12 cellular contexts compared by ENCODE assay signal in the genomic region with DNA sequence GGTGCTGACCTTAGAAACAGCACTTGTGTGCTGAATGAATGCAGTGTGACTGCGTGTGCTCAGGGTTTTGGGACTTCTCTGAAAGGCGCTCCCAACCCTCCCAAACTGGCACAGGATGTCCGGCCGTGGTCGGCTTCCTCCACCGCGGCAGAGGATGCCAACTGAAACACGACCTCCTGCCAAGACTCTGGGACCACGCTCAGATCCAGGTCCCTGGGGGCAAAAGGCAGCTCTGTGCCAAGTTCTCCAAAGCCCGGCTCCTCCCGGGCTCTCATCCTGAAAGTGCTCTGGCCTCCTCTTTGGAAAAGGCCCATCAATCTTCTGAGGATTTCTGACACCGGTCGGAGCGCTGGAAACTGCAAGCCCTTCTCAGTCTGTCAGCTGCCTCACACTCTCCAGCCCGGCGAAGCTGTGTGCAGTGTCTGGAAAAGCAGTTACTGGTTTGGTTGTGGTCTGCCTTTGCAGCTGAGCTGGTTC. TPM values are rescaled to one million over a fixed set of nuclear protein-coding genes. Genes with fewer than 3 reads are reported as not detected.
DNase-seq lines count a peak whose midpoint lies in the region; ATAC-seq, FAIRE-seq and TF ChIP-seq lines count a peak whose summit lies in the region.
"Had no signal": no experiment of that assay in that cellular context is flagged by ENCODE, and none has a peak within 500 bp of the region (broad histone marks: within the 10 kb centered on the region; RNA-seq: fewer than 3 reads in every experiment).

No MANE protein-coding gene starts in this region.

- H3K4me1 ChIP-seq in GM23338 (ENCODE audit: insufficient read depth) (no peaks in the 10 kb centered on the region), cardiac muscle cell (ENCODE audit: low read depth) (no peaks in the 10 kb centered on the region), skeletal muscle satellite cell (ENCODE audit: control insufficient read depth, insufficient read depth, low read length) (peaks cover 10% of the 10 kb centered on the region), HepG2 (ENCODE audit: insufficient read depth, low read length) (peaks cover 7% of the 10 kb centered on the region)

- H3K9me3 ChIP-seq in cardiac muscle cell (ENCODE audit: low read depth) (no peaks in the 10 kb centered on the region), skeletal muscle satellite cell (replicated peaks; ENCODE audit: low read length) (no peaks in the 10 kb centered on the region), HepG2 (ENCODE audit: low read length) (no peaks in the 10 kb centered on the region)

- no TSS peak for BruUV-seq in HepG2 (replicated peaks; lab: Mats Ljungman, UMichigan)

- no peak for TF ChIP-seq CTCF in GM23338 (conservative IDR thresholded peaks at IDR 0.05; ENCODE audit: low read depth in 2 of 2)
- TF ChIP-seq CTCF in cardiac muscle cell (IDR thresholded peaks at IDR 0.05; ENCODE audit: low read depth, low read length) = no peak
- no peak for TF ChIP-seq CTCF in HepG2 (CRISPR knock-in tag; IDR thresholded peaks at IDR 0.05)
- no peak for TF ChIP-seq CTCF in GM13977 (IDR thresholded peaks at IDR 0.05; ENCODE audit: extremely low read depth, insufficient read depth, missing control alignments)
- TF ChIP-seq CTCF in GM10248 (IDR thresholded peaks at IDR 0.05; ENCODE audit: control extremely low read depth, extremely low read depth, low read depth, missing control alignments) = no peak

- H3K27ac ChIP-seq in GM23338 (ENCODE audit: low read depth) (no peak overlapping the region), cardiac muscle cell (no peak overlapping the region), HepG2 (ENCODE audit: extremely low read length, insufficient read depth, low read length) (no peak overlapping the region)

- CTCF ChIA-PET in HepG2 (lab: Yijun Ruan, JAX; ENCODE audit: low intra/inter-chr PET ratio, low total read pairs) = no interaction called here
- CTCF ChIA-PET in GM10248 (lab: Yijun Ruan, JAX) = no interaction called here

- FAIRE-seq in HepG2 (lab: Jason Lieb, UNC) = no peak

- no peaks in the 10 kb centered on the region for H3K36me3 ChIP-seq in GM23338 (ENCODE audit: insufficient read depth)
- H3K36me3 ChIP-seq in cardiac muscle cell = no peaks in the 10 kb centered on the region
- H3K36me3 ChIP-seq in skeletal muscle satellite cell (ENCODE audit: insufficient read depth, low read length) = no peaks in the 10 kb centered on the region
- no peaks in the 10 kb centered on the region for H3K36me3 ChIP-seq in HepG2 (replicated peaks in 1 of 2; ENCODE audit: control insufficient read depth in 1 of 2, insufficient read depth in 2 of 2, low read length in 2 of 2)

- intact Hi-C loops in HepG2 (cut with micrococcal nuclease; ENCODE audit: unreplicated experiment) = no loop called here

- no peak overlapping the region for H3K9ac ChIP-seq in skeletal muscle satellite cell (ENCODE audit: low read depth, low read length)
- no peak overlapping the region for H3K9ac ChIP-seq in HepG2 (ENCODE audit: insufficient read depth, low read depth, low read length)

- H3K27me3 ChIP-seq in GM23338 (ENCODE audit: insufficient read depth) = no peaks in the 10 kb centered on the region
- H3K27me3 ChIP-seq in cardiac muscle cell = no peaks in the 10 kb centered on the region
- H3K27me3 ChIP-seq in skeletal muscle satellite cell (ENCODE audit: control insufficient read depth, insufficient read depth, low read length) = peaks cover 80% of the 10 kb centered on the region
- peaks cover 3 to 50% of the 10 kb centered on the region in 2 experiments; a peak in 4 of 5 replicates for H3K27me3 ChIP-seq in HepG2 (ENCODE audit: control insufficient read depth in 1 of 2, insufficient read depth in 2 of 2, low read length in 2 of 2)

- H3K4me2 ChIP-seq in GM23338 (no peak overlapping the region), skeletal muscle satellite cell (ENCODE audit: low read length) (peak overlapping the region; percentile 60), HepG2 (ENCODE audit: low read depth, low read length) (no peak overlapping the region)

- DNase-seq in GM23338 (ENCODE audit: low spot score) = no peak
- peak; percentile 73 for DNase-seq in RPMI7951 (ENCODE audit: low read depth)
- DNase-seq in cardiac muscle cell (ENCODE audit: low read depth in 1 of 2, low spot score in 1 of 2) = peak; percentile 28 to 44
- no peak for DNase-seq in activated naive CD8-positive, alpha-beta T cell treated with anti-CD3 and anti-CD28 coated beads, Interleukin-2, amount 50 U/mL, for 24 hours
- DNase-seq in HepG2 (ENCODE audit: low spot score) = no peak
- DNase-seq in GM13977 (ENCODE audit: low spot score) = no peak
- DNase-seq in GM10248 (ENCODE audit: extremely low spot score) = no peak
- DNase-seq: activated CD4-positive, alpha-beta T cell treated with anti-CD3 and anti-CD28 coated beads, Interleukin-2, amount 50 U/mL, for 1 hour; activated naive CD4-positive, alpha-beta T cell; cortex of kidney had no signal

- TF ChIP-seq POLR2A in HepG2 (IDR thresholded peaks at IDR 0.05; ENCODE audit: insufficient read depth in 1 of 2, low read depth in 2 of 2, low read length in 2 of 2) = no peak

- H3F3A ChIP-seq in GM23338 (replicated peaks; ENCODE audit: low read depth) = no peaks in the 10 kb centered on the region

- in situ Hi-C loops in HepG2 (cut with HindIII; ENCODE audit: extremely low pct_ligation_motif_present, low pct_unique_long_range_greater_than_20kb) = loop anchor here (10.0 kb wide), 1 partner anchor 207 kb away; no protein-coding TSS in a partner anchor
- in situ Hi-C loops in GM13977 (cut with MboI; ENCODE audit: low pct_unique_long_range_greater_than_20kb, low sequenced_read_pairs, unreplicated experiment) = loop anchor here (10.0 to 25.0 kb wide), 2 partner anchors 407 to 679 kb away; no protein-coding TSS in a partner anchor

- H3K4me3 Mint-ChIP-seq in GM23338 = no peak overlapping the region
- H3K4me3 Mint-ChIP-seq in activated naive CD8-positive, alpha-beta T cell treated with anti-CD3 and anti-CD28 coated beads, Interleukin-2, amount 50 U/mL, for 24 hours = no peak overlapping the region

- H4K20me1 ChIP-seq in GM23338 (replicated peaks; ENCODE audit: insufficient read depth) = no peaks in the 10 kb centered on the region
- H4K20me1 ChIP-seq in HepG2 (ENCODE audit: insufficient read depth, low read length) = no peaks in the 10 kb centered on the region

- no peak for TF ChIP-seq RAD21 in HepG2 (CRISPR knock-in tag; IDR thresholded peaks at IDR 0.05)

- H3K4me3 ChIP-seq in GM23338 (no peak overlapping the region), cardiac muscle cell (no peak overlapping the region), skeletal muscle satellite cell (ENCODE audit: low read length) (no peak overlapping the region), HepG2 (replicated peaks in 1 of 3; ENCODE audit: insufficient read depth in 1 of 3, low read depth in 2 of 3, low read length in 3 of 3) (no peak overlapping the region)
- H3K4me3 ChIP-seq: lung had no signal

- WGBS in HepG2 (ENCODE audit: low lambda C conversion rate) = 40% methylated on average over 2 of the region's 16 CpGs

- H3K36me3 Mint-ChIP-seq in GM23338 (ENCODE audit: low read depth) = no peaks in the 10 kb centered on the region
- H3K36me3 Mint-ChIP-seq in activated naive CD8-positive, alpha-beta T cell treated with anti-CD3 and anti-CD28 coated beads, Interleukin-2, amount 50 U/mL, for 24 hours (ENCODE audit: low read depth) = no peaks in the 10 kb centered on the region

- peaks cover 2% of the 10 kb centered on the region for H3K4me1 Mint-ChIP-seq in GM23338
- no peaks in the 10 kb centered on the region for H3K4me1 Mint-ChIP-seq in activated naive CD8-positive, alpha-beta T cell treated with anti-CD3 and anti-CD28 coated beads, Interleukin-2, amount 50 U/mL, for 24 hours

- no peaks in the 10 kb centered on the region for H3K9me2 ChIP-seq in GM23338 (ENCODE audit: insufficient read depth)

- no peak overlapping the region for H3K27ac Mint-ChIP-seq in GM23338
- no peak overlapping the region for H3K27ac Mint-ChIP-seq in activated naive CD8-positive, alpha-beta T cell treated with anti-CD3 and anti-CD28 coated beads, Interleukin-2, amount 50 U/mL, for 24 hours

- POLR2A ChIA-PET in HepG2 (lab: Yijun Ruan, JAX) = no interaction called here
- POLR2A ChIA-PET in GM10248 (lab: Yijun Ruan, JAX) = no interaction called here

- H3K9me3 Mint-ChIP-seq in GM23338 = no peaks in the 10 kb centered on the region
- no peaks in the 10 kb centered on the region for H3K9me3 Mint-ChIP-seq in activated naive CD8-positive, alpha-beta T cell treated with anti-CD3 and anti-CD28 coated beads, Interleukin-2, amount 50 U/mL, for 24 hours

- peaks cover 4% of the 10 kb centered on the region for H3K27me3 Mint-ChIP-seq in GM23338 (ENCODE audit: insufficient read depth, low read depth, poor library complexity)
- H3K27me3 Mint-ChIP-seq in activated naive CD8-positive, alpha-beta T cell treated with anti-CD3 and anti-CD28 coated beads, Interleukin-2, amount 50 U/mL, for 24 hours = peaks cover 30% of the 10 kb centered on the region

- H3K79me2 ChIP-seq in GM23338 (replicated peaks; ENCODE audit: insufficient read depth) = no peaks in the 10 kb centered on the region
- H3K79me2 ChIP-seq in HepG2 (ENCODE audit: insufficient read depth, low read length) = no peaks in the 10 kb centered on the region

- H2AFZ ChIP-seq in GM23338 (0 out of 2 replicates have a peak overlapping the region, but pooled peaks have one; percentile 32), HepG2 (ENCODE audit: low read length) (no peak overlapping the region)

- TF ChIP-seq EP300 in HepG2 (IDR thresholded peaks at IDR 0.05; ENCODE audit: low read depth in 2 of 2, low read length in 2 of 2) (no peak), HepG2 (CRISPR knock-in tag; IDR thresholded peaks at IDR 0.05; ENCODE audit: borderline replicate concordance) (no peak)

- no peak for ATAC-seq in GM23338
- ATAC-seq in activated naive CD8-positive, alpha-beta T cell treated with anti-CD3 and anti-CD28 coated beads, Interleukin-2, amount 50 U/mL, for 24 hours = no peak
- no peak for ATAC-seq in HepG2

RNA-seq across cellular contexts. Expression of a gene that starts 32.3 kb away (rescaled TPM):
- 0.14 and 0.47 TPM in 2 replicates for total RNA-seq in GM23338 (2014; rRNA removed; shearing (Covaris generic))
- polyA plus RNA-seq in GM23338 (2016; fragmentation: Nextera tagmentation; extraction: Ambion mirVana) = 0.03 TPM in 1 of 2 replicates, not detected in the other
- total RNA-seq in RPMI7951 (2014; rRNA removed; shearing (Covaris generic)) = 0.10 and 0.12 TPM in 2 replicates
- total RNA-seq in cardiac muscle cell = 5.5 and 6.2 TPM in 2 replicates
- polyA plus RNA-seq in cardiac muscle cell = 2.3 and 3.0 TPM in 2 replicates
- 0.22 TPM in 1 of 2 replicates, not detected in the other for total RNA-seq in skeletal muscle satellite cell (2012; rRNA removed)
- total RNA-seq in HepG2 (2016; rRNA removed; fragmentation: Illumina TruSeq; extraction: Trizol) = 0.04 TPM in 1 of 2 replicates, not detected in the other
- 0.10 TPM in 1 of 2 replicates, not detected in the other for total RNA-seq in HepG2 (2016; cell fraction: cytosol; rRNA removed; fragmentation: Illumina TruSeq; extraction: Trizol; ENCODE audit: low read depth)
- total RNA-seq in HepG2 (2016; cell fraction: insoluble cytoplasmic fraction; rRNA removed; fragmentation: Illumina TruSeq; extraction: Trizol) = 0.02 TPM in 1 of 2 replicates, not detected in the other
- total RNA-seq in HepG2 (2016; cell fraction: membrane; rRNA removed; fragmentation: Illumina TruSeq; extraction: Trizol) = 0.07 TPM in 1 of 2 replicates, not detected in the other
- total RNA-seq in HepG2 (2016; cell fraction: nucleus; rRNA removed; fragmentation: Illumina TruSeq; extraction: Trizol) = 0.06 TPM in 1 of 2 replicates, not detected in the other
- polyA plus RNA-seq in HepG2 (2011; rRNA removed) = 0.01 TPM in 1 of 2 replicates, not detected in the other
- 0.01 TPM in 1 of 2 replicates, not detected in the other for polyA plus RNA-seq in HepG2 (2011; cell fraction: cytosol; rRNA removed)
- not detected in 2 replicates for polyA plus RNA-seq in HepG2 (2011; cell fraction: nucleus; rRNA removed)
- polyA plus RNA-seq in HepG2 (2012) = 0.03 and 0.09 TPM in 2 replicates
- not detected in 2 replicates for polyA plus RNA-seq in HepG2 (2016; cell fraction: cytosol; fragmentation: Illumina TruSeq; extraction: Trizol; ENCODE audit: low read depth)
- polyA plus RNA-seq in HepG2 (2016; cell fraction: insoluble cytoplasmic fraction; fragmentation: Illumina TruSeq; extraction: Trizol; ENCODE audit: low read depth) = not detected in 2 replicates
- polyA plus RNA-seq in HepG2 (2016; cell fraction: membrane; fragmentation: Illumina TruSeq; extraction: Trizol; ENCODE audit: low read depth) = not detected in 2 replicates
- not detected in 2 replicates for polyA plus RNA-seq in HepG2 (2016; cell fraction: nucleus; fragmentation: Illumina TruSeq; extraction: Trizol; ENCODE audit: insufficient read depth, low read depth)
- 0.12 and 4.7 TPM in 2 replicates for polyA minus RNA-seq in HepG2 (2011; rRNA and poly(A)+ RNA removed; ENCODE audit: low replicate concordance)
- polyA minus RNA-seq in HepG2 (2011; cell fraction: cytosol; rRNA and poly(A)+ RNA removed) = not detected in 2 replicates
- 0.13 TPM in 1 of 2 replicates, not detected in the other for polyA minus RNA-seq in HepG2 (2011; cell fraction: nucleus; rRNA and poly(A)+ RNA removed)

Comparison
In these comparisons a context has a peak if more than half of its experiments do, and no peak if none do; other contexts are left out.
1. DNase-seq: peak in RPMI7951 (single experiment) and cardiac muscle cell (2 of 2); none in GM23338 (single experiment), activated naive CD8-positive, alpha-beta T cell treated with anti-CD3 and anti-CD28 coated beads, Interleukin-2, amount 50 U/mL, for 24 hours (single experiment), HepG2 (single experiment), GM13977 (single experiment) and GM10248 (single experiment).